In genomic region chr15:84633311-84634227, GRCh38 we compare ENCODE assay signal across 8 cellular contexts. TPM values are rescaled to one million over a fixed set of nuclear protein-coding genes. Genes with fewer than 3 reads are reported as not detected.
DNase-seq lines count a peak whose midpoint lies in the region; ATAC-seq lines count a peak whose summit lies in the region.

No MANE protein-coding gene starts in this region.

- peak overlapping the region; percentile 57 for H3K27ac ChIP-seq in epithelial cell of prostate

- peak; percentile 2 for DNase-seq in NCI-H1436 (lab: John Stamatoyannopoulos, UW)
- DNase-seq in NCI-H1436 treated with DMSO at 0.1 percent for 48 hours (lab: John Stamatoyannopoulos, UW) = no peak
- peak; percentile 52 to 53 for DNase-seq in NOMO-1 (lab: John Stamatoyannopoulos, UW; ENCODE audit: unreplicated experiment in 2 of 2)
- peak; percentile 57 for DNase-seq in activated T-cell treated with anti-CD3 and anti-CD28 coated beads for 4 hours
- no peak for DNase-seq in epithelial cell of prostate (ENCODE audit: low read depth, low spot score)
- peak; percentile 63 for DNase-seq in mucosa of gallbladder (ENCODE audit: low spot score)
- peak; percentile 55 for DNase-seq in stimulated activated CD8-positive, alpha-beta memory T cell treated with anti-CD3 and anti-CD28 coated beads, Interleukin-4, amount 100 ng/mL, for 24 hours (ENCODE audit: low read depth)

- peak; percentile 44 for ATAC-seq in HG03095 (IDR thresholded peaks at IDR 0.05; ENCODE audit: unreplicated experiment)

RNA-seq across cellular contexts. Expression of gene WDR73, which starts 20.5 kb away (rescaled TPM):
- total RNA-seq in mucosa of gallbladder = 38.7 TPM

RNA-seq across cellular contexts. Expression of gene NMB, which starts 24.4 kb away (rescaled TPM):
- 8.1 TPM for total RNA-seq in mucosa of gallbladder

RNA-seq across cellular contexts. Expression of gene ZSCAN2, which starts 32.8 kb away (rescaled TPM):
- 15.3 TPM for total RNA-seq in mucosa of gallbladder

Comparison
In these comparisons a context has a peak if more than half of its experiments do, and no peak if none do; other contexts are left out.
1. DNase-seq: peak in NCI-H1436 (single experiment), NOMO-1 (2 of 2), activated T-cell treated with anti-CD3 and anti-CD28 coated beads for 4 hours (single experiment), mucosa of gallbladder (single experiment) and stimulated activated CD8-positive, alpha-beta memory T cell treated with anti-CD3 and anti-CD28 coated beads, Interleukin-4, amount 100 ng/mL, for 24 hours (single experiment); none in NCI-H1436 treated with DMSO at 0.1 percent for 48 hours (single experiment) and epithelial cell of prostate (single experiment).